Comparison of ENCODE assay signal across 8 cellular contexts in genomic region chr11:82775736-82776346, GRCh38. TPM values are rescaled to one million over a fixed set of nuclear protein-coding genes. Genes with fewer than 3 reads are reported as not detected.
DNase-seq lines count a peak whose midpoint lies in the region; ATAC-seq and TF ChIP-seq lines count a peak whose summit lies in the region.

No MANE protein-coding gene starts in this region.

- TF ChIP-seq CTCF in RWPE1 (conservative IDR thresholded peaks at IDR 0.05; ENCODE audit: low read depth) (peak; percentile 40; the same call in 1 of the 2 replicates), choroid plexus epithelial cell (conservative IDR thresholded peaks at IDR 0.05; ENCODE audit: low read depth, low read length) (peak; percentile 94), neural crest cell (conservative IDR thresholded peaks at IDR 0.05) (peak; percentile 63), stomach (IDR thresholded peaks at IDR 0.05) (peak in 3 of 7 experiments; percentile 12 to 36 (median 18))

- H3K27me3 ChIP-seq in stomach: no peaks in the 10 kb centered on the region

- CTCF ChIA-PET in RWPE1 (lab: Yijun Ruan, JAX): interaction anchor here (0.6 to 0.8 kb wide), 4 partner anchors 10 to 24 kb away, joined by 3 read pairs; no protein-coding TSS in a partner anchor

- H3K4me1 ChIP-seq in stomach: no peaks in the 10 kb centered on the region

- TF ChIP-seq POLR2A in stomach (IDR thresholded peaks at IDR 0.05): no peak

- 35 to 48% (median 40%) methylated on average over 3 of the region's 3 CpGs for WGBS in stomach, 5 donors

- H3K4me3 Mint-ChIP-seq in neural crest cell: no peak overlapping the region

- peaks cover 0 to 26% (median 16%) of the 10 kb centered on the region in 4 donors for H3K9me3 ChIP-seq in stomach

- peak; percentile 23 for DNase-seq in DMS 273 (lab: John Stamatoyannopoulos, UW; ENCODE audit: unreplicated experiment)
- no peak for DNase-seq in DMS 273 treated with DMSO at 0.1 percent for 48 hours (lab: John Stamatoyannopoulos, UW)
- DNase-seq in RWPE1 (ENCODE audit: low spot score): peak; percentile 17
- DNase-seq in choroid plexus epithelial cell (ENCODE audit: low read depth): peak; percentile 72
- DNase-seq in neural crest cell (ENCODE audit: low read depth, low spot score): peak; percentile 43
- DNase-seq in stomach: no peak

- TF ChIP-seq EP300 in stomach (IDR thresholded peaks at IDR 0.05): no peak

- intact Hi-C loops in stomach (cut with DNase I; ENCODE audit: low total_unique reads): no loop called here

- H3K27ac ChIP-seq in RWPE1 (no peak overlapping the region), stomach (no peak overlapping the region)

- no peaks in the 10 kb centered on the region for H3K36me3 ChIP-seq in stomach

- H3K4me3 ChIP-seq in choroid plexus epithelial cell (ENCODE audit: low read depth, low read length) (no peak overlapping the region), stomach (no peak overlapping the region)

- POLR2A ChIA-PET in RWPE1 (lab: Yijun Ruan, JAX; ENCODE audit: low non-redundant PET): no interaction called here

- peaks cover 24% of the 10 kb centered on the region for H3K9me3 Mint-ChIP-seq in neural crest cell

- H3K4me1 Mint-ChIP-seq in neural crest cell: no peaks in the 10 kb centered on the region

- H3K27ac Mint-ChIP-seq in neural crest cell (ENCODE audit: unreplicated experiment): peak overlapping the region; percentile 77

- H3K36me3 Mint-ChIP-seq in neural crest cell (ENCODE audit: low read depth): peaks cover 13% of the 10 kb centered on the region

- no peaks in the 10 kb centered on the region for H3K27me3 Mint-ChIP-seq in neural crest cell (ENCODE audit: low read depth)

- peak; percentile 99 for ATAC-seq in GM21423 (IDR thresholded peaks at IDR 0.05; ENCODE audit: unreplicated experiment)
- peak; percentile 100 for ATAC-seq in HG03520 (IDR thresholded peaks at IDR 0.05; ENCODE audit: unreplicated experiment)

RNA-seq across cellular contexts. Expression of gene FAM181B, which starts 42.2 kb away (rescaled TPM):
- total RNA-seq in neural crest cell (5.3 and 5.5 TPM in 2 replicates), stomach (1 to 10 TPM in 2 of 5 donors, not detected in 3; 1.7 to 2.6 TPM)
- polyA plus RNA-seq in stomach: under 1 TPM in 2 of 3 donors, not detected in 1; 0.31 to 0.43 TPM

Comparison
In these comparisons a context has a peak if more than half of its experiments do, and no peak if none do; other contexts are left out.
1. DNase-seq: peak in DMS 273 (single experiment), RWPE1 (single experiment), choroid plexus epithelial cell (single experiment) and neural crest cell (single experiment); none in DMS 273 treated with DMSO at 0.1 percent for 48 hours (single experiment) and stomach (single experiment).